12 cellular contexts compared by ENCODE assay signal in the genomic region with DNA sequence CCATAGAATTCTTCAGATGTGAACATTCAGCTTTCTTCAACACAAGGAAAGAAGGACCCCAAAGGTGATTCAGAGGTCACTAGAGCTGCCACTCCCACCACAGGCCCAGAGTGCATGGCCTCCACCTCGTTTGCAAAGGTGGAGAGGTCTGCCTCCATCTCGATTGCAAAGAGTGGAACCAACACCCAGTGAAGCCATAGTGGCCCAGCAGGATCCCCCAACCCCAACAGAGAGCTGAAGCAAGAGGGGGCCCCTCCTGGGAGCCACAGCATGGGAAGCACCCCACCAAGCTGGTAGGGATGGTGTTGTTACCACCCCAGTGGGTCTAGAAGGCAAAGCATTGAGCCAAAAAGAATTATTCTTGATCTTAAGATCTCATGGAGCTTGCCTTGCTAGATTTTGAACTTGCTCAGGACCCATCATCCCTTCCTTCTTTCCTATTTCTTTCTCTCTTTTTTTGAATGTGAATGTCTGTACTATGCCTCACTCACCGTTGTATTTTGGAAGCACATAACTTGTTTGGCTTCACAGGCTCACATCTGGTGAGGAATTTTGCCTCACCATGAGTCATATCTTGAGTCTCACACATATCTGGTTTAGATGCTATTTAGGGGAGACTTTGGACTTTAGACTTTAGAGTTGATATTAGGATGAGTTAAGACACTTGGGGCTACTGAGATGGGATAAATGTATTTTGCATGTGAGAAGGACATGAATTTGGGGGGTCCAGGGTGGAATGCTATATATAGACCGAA.
DNase-seq lines count a peak whose midpoint lies in the region; TF ChIP-seq lines count a peak whose summit lies in the region.
"Had no signal": no experiment of that assay in that cellular context is flagged by ENCODE, and none has a peak within 500 bp of the region (broad histone marks: within the 10 kb centered on the region; RNA-seq: fewer than 3 reads in every experiment).

No MANE protein-coding gene starts in this region.

- H3K9me3 ChIP-seq in GM23248 (ENCODE audit: low read depth) (no peaks in the 10 kb centered on the region), SK-N-SH (no peaks in the 10 kb centered on the region)

- 50 to 52% methylated on average over 4 of the region's 4 CpGs for WGBS in GM23248 (ENCODE audit: low coverage in 1 of 2, low lambda C conversion rate in 2 of 2, missing lambda C conversion rate in 2 of 2), 2 experiments
- WGBS in SK-N-SH (ENCODE audit: low lambda C conversion rate), result 45% methylated on average over 4 of the region's 4 CpGs

- H3K79me2 ChIP-seq in GM23248 (ENCODE audit: insufficient read depth), result no peaks in the 10 kb centered on the region
- no peaks in the 10 kb centered on the region for H3K79me2 ChIP-seq in SK-N-SH (ENCODE audit: insufficient read depth)

- no peaks in the 10 kb centered on the region for H3K9me2 ChIP-seq in GM23248 (ENCODE audit: insufficient read depth)
- no peaks in the 10 kb centered on the region for H3K9me2 ChIP-seq in SK-N-SH

- no peaks in the 10 kb centered on the region for H4K20me1 ChIP-seq in GM23248 (ENCODE audit: insufficient read depth)
- H4K20me1 ChIP-seq in SK-N-SH (ENCODE audit: insufficient read depth), result no peaks in the 10 kb centered on the region

- H3K27ac ChIP-seq in GM23248 (peak overlapping the region; percentile 24; the same call in 1 of the 2 replicates), SK-N-SH (ENCODE audit: low read depth in 2 of 2, low read length in 1 of 2) (no peak overlapping the region)
- H3K27ac ChIP-seq: body of pancreas had no signal

- H2AFZ ChIP-seq in GM23248 (no peak overlapping the region), SK-N-SH (ENCODE audit: low read depth) (no peak overlapping the region)

- H3K27me3 ChIP-seq in GM23248 (replicated peaks; ENCODE audit: insufficient read depth) (no peaks in the 10 kb centered on the region), SK-N-SH (ENCODE audit: insufficient read depth) (no peaks in the 10 kb centered on the region)
- H3K27me3 ChIP-seq: body of pancreas had no signal

- peaks cover 34% of the 10 kb centered on the region for H3K4me1 ChIP-seq in GM23248 (ENCODE audit: insufficient read depth)
- H3K4me1 ChIP-seq in SK-N-SH (ENCODE audit: control insufficient read depth in 1 of 2, insufficient read depth in 2 of 2, low read depth in 1 of 2, low read length in 1 of 2), result peaks cover 0 to 4% of the 10 kb centered on the region in 2 experiments; a peak in 1 of 4 replicates
- H3K4me1 ChIP-seq: body of pancreas had no signal

- no peak for TF ChIP-seq RAD21 in SK-N-SH (IDR thresholded peaks at IDR 0.05; ENCODE audit: low read length)

- CTCF ChIA-PET in SK-N-SH (lab: Yijun Ruan, JAX), result interaction anchor here (2.4 kb wide), 1 partner anchor 22 kb away, joined by 14 read pairs; no protein-coding TSS in a partner anchor

- H3K4me2 ChIP-seq in GM23248 (ENCODE audit: unreplicated experiment) (peak overlapping the region; percentile 30), SK-N-SH (no peak overlapping the region)

- TF ChIP-seq CTCF in SK-N-SH (IDR thresholded peaks at IDR 0.05), result no peak
- no peak for TF ChIP-seq CTCF in fibroblast of mammary gland (conservative IDR thresholded peaks at IDR 0.05; ENCODE audit: control insufficient read depth, insufficient read depth, low read depth, low read length)
- no peak for TF ChIP-seq CTCF in GM13977 (IDR thresholded peaks at IDR 0.05; ENCODE audit: extremely low read depth, insufficient read depth, missing control alignments)

- TF ChIP-seq EP300 in SK-N-SH (IDR thresholded peaks at IDR 0.05; ENCODE audit: borderline replicate concordance in 1 of 2, low read depth in 1 of 2, low read length in 1 of 2), result 0 out of 4 replicates have a peak, but pooled peaks of 1 of the 2 experiments have one; percentile 21

- POLR2A ChIA-PET in SK-N-SH (lab: Yijun Ruan, JAX), result no interaction called here

- no peak overlapping the region for H3K9ac ChIP-seq in GM23248
- H3K9ac ChIP-seq in SK-N-SH, result no peak overlapping the region

- peaks cover 23% of the 10 kb centered on the region; the same call in 1 of the 2 replicates for H3F3A ChIP-seq in GM23248 (ENCODE audit: insufficient read depth)
- H3F3A ChIP-seq in SK-N-SH (replicated peaks; ENCODE audit: insufficient read depth), result peaks cover 8% of the 10 kb centered on the region

- H3K4me3 ChIP-seq in GM23248 (no peak overlapping the region), SK-N-SH (ENCODE audit: low read depth in 2 of 2, low read length in 1 of 2) (no peak overlapping the region), fibroblast of mammary gland (ENCODE audit: control insufficient read depth, low read depth, low read length) (no peak overlapping the region)
- H3K4me3 ChIP-seq: body of pancreas had no signal

- in situ Hi-C loops in GM23248 (cut with MboI) (no loop called here), GM13977 (cut with MboI; ENCODE audit: low pct_unique_long_range_greater_than_20kb, low sequenced_read_pairs, unreplicated experiment) (no loop called here)

- DNase-seq in GM23248 (peak; percentile 91), SK-N-SH (no peak), fibroblast of mammary gland (ENCODE audit: low read depth) (peak; percentile 73), stromal cell of bone marrow (ENCODE audit: low read depth) (peak; percentile 59), NK-92 (lab: John Stamatoyannopoulos, UW; ENCODE audit: unreplicated experiment) (no peak), NCI-H1092 (lab: John Stamatoyannopoulos, UW) (no peak), GM13977 (ENCODE audit: low spot score) (no peak)
- DNase-seq: activated T-cell treated with anti-CD3 and anti-CD28 coated beads, Interleukin-2, amount 50 U/mL, for 24 hours; body of pancreas; NCI-H2107; right cardiac atrium; substantia nigra had no signal

- no peaks in the 10 kb centered on the region for H3K36me3 ChIP-seq in GM23248 (ENCODE audit: low read depth)
- H3K36me3 ChIP-seq in SK-N-SH (replicated peaks in 1 of 2; ENCODE audit: control insufficient read depth in 1 of 2, insufficient read depth in 2 of 2, low read length in 1 of 2), result no peaks in the 10 kb centered on the region

TF ChIP-seq in SK-N-SH, 30 proteins besides CTCF, POLR2A, EP300 and RAD21:
- no peak for TF ChIP-seq ELF1 (IDR thresholded peaks at IDR 0.05)
- TF ChIP-seq FOSL2 (IDR thresholded peaks at IDR 0.05; ENCODE audit: borderline replicate concordance, low read depth), result peak; percentile 57; the same call in 1 of the 2 replicates
- TF ChIP-seq SIN3A (IDR thresholded peaks at IDR 0.05; ENCODE audit: borderline replicate concordance, low read depth, low read length), result no peak
- TF ChIP-seq TCF12 (IDR thresholded peaks at IDR 0.05), result peak; percentile 81
- no peak for TF ChIP-seq CHD2 (IDR thresholded peaks at IDR 0.05; ENCODE audit: low read length, partially characterized antibody)
- TF ChIP-seq FOXJ3 (CRISPR knock-in tag; IDR thresholded peaks at IDR 0.05), result no peak
- no peak for TF ChIP-seq FOXM1 (IDR thresholded peaks at IDR 0.05; ENCODE audit: low read depth)
- no peak for TF ChIP-seq TAF1 (IDR thresholded peaks at IDR 0.05; ENCODE audit: borderline replicate concordance, low read depth, low read length)
- no peak for TF ChIP-seq SMC3 (IDR thresholded peaks at IDR 0.05; ENCODE audit: low read depth, low read length)
- TF ChIP-seq POLR2AphosphoS5 (IDR thresholded peaks at IDR 0.05; ENCODE audit: low read depth, low read length), result no peak
- TF ChIP-seq JUND (IDR thresholded peaks at IDR 0.05), result peak; percentile 44; the same call in 1 of the 2 replicates
- TF ChIP-seq, protein P1, sequence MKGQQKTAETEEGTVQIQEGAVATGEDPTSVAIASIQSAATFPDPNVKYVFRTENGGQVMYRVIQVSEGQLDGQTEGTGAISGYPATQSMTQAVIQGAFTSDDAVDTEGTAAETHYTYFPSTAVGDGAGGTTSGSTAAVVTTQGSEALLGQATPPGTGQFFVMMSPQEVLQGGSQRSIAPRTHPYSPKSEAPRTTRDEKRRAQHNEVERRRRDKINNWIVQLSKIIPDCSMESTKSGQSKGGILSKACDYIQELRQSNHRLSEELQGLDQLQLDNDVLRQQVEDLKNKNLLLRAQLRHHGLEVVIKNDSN (IDR thresholded peaks at IDR 0.05; ENCODE audit: borderline replicate concordance, low read depth), result no peak

Comparison
In these comparisons a context has a peak if more than half of its experiments do, and no peak if none do; other contexts are left out.
1. DNase-seq: peak in GM23248 (single experiment), fibroblast of mammary gland (single experiment) and stromal cell of bone marrow (single experiment); none in SK-N-SH (single experiment), NK-92 (single experiment), NCI-H1092 (single experiment) and GM13977 (single experiment).